In the genomic region with DNA sequence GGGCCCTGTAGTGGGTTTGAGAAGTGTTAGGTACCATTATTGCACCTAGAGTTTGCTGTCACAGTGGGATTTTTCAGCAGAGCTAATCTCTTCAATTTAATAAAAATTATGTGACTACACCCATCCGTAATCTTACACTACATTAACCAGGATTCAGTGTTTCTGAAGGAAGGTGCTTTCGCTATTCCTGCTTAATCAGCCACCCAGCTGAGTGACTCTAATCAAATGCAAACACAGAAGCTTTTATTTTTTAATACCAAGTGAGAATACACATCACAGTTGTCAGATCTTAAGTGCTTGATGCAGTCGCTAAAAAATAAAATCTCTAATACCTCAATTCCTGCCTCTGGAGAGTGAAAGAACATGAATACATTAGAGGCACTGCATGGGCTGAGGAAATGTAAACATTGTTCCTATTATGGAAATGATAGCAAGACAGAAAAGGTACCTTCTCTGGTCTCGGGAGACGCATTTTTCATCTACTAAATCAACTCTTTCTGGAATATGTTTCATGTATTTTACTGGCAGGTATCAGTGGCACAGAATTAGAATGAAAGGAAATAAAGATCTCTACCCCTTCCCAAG, we compare ENCODE assay signal across 1 cellular context.
TF ChIP-seq lines count a peak whose summit lies in the region.

No MANE protein-coding gene starts in this region.

TF ChIP-seq in HEK293, 187 proteins besides CTCF, POLR2A, EP300 and RAD21 (continued from another document):
- TF ChIP-seq FEZF1 (tag by site-specific recombination; IDR thresholded peaks at IDR 0.05) (peak; percentile 25; the same call in 1 of the 2 replicates), ZNF670 (tag by site-specific recombination; IDR thresholded peaks at IDR 0.05; ENCODE audit: low read depth) (no peak), ZNF558 (tag by site-specific recombination; IDR thresholded peaks at IDR 0.05) (no peak), PRDM6 (tag by site-specific recombination; IDR thresholded peaks at IDR 0.05) (peak; percentile 86), ZNF561 (tag by site-specific recombination; IDR thresholded peaks at IDR 0.05; ENCODE audit: borderline replicate concordance) (peak; percentile 71; the same call in 1 of the 2 replicates), GLI2 (tag by site-specific recombination; IDR thresholded peaks at IDR 0.05; ENCODE audit: borderline replicate concordance, low read depth) (no peak), GLIS2 (tag by site-specific recombination; IDR thresholded peaks at IDR 0.05) (no peak), TCF7L2 (IDR thresholded peaks at IDR 0.05; ENCODE audit: borderline replicate concordance, low read depth, low read length) (no peak), ZNF266 (tag by site-specific recombination; IDR thresholded peaks at IDR 0.05; ENCODE audit: low read depth) (no peak), ZNF426 (tag by site-specific recombination; IDR thresholded peaks at IDR 0.05) (no peak)
- TF ChIP-seq, protein P1, sequence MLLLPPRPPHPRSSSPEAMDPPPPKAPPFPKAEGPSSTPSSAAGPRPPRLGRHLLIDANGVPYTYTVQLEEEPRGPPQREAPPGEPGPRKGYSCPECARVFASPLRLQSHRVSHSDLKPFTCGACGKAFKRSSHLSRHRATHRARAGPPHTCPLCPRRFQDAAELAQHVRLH (tag by site-specific recombination; IDR thresholded peaks at IDR 0.05) = no peak
